15 cellular contexts compared by ENCODE assay signal in genomic region chr10:94314913-94315545, GRCh38. TPM values are rescaled to one million over a fixed set of nuclear protein-coding genes. Genes with fewer than 3 reads are reported as not detected.
DNase-seq lines count a peak whose midpoint lies in the region; ATAC-seq and TF ChIP-seq lines count a peak whose summit lies in the region.
"Had no signal": no experiment of that assay in that cellular context is flagged by ENCODE, and none has a peak within 500 bp of the region (broad histone marks: within the 10 kb centered on the region; RNA-seq: fewer than 3 reads in every experiment).

No MANE protein-coding gene starts in this region.

- H3K27ac Mint-ChIP-seq in osteocyte (ENCODE audit: unreplicated experiment) (peak overlapping the region; percentile 90), immature natural killer cell (no peak overlapping the region)
- H3K27ac Mint-ChIP-seq: activated naive CD8-positive, alpha-beta T cell treated with anti-CD3 and anti-CD28 coated beads, Interleukin-2, amount 50 U/mL, for 24 hours had no signal

- H3K4me3 ChIP-seq in fibroblast of pulmonary artery (replicated peaks; ENCODE audit: low read depth, low read length), result no peak overlapping the region
- H3K4me3 ChIP-seq: transverse colon had no signal

- H3K4me1 Mint-ChIP-seq in osteocyte (ENCODE audit: unreplicated experiment) (peaks cover 32% of the 10 kb centered on the region), immature natural killer cell (peaks cover 4 to 6% of the 10 kb centered on the region in 2 donors)
- H3K4me1 Mint-ChIP-seq in activated T-cell treated with anti-CD3 and anti-CD28 coated beads, Interleukin-2, amount 50 U/mL, for 4 hours (ENCODE audit: low read depth), result no peaks in the 10 kb centered on the region
- H3K4me1 Mint-ChIP-seq: activated naive CD8-positive, alpha-beta T cell treated with anti-CD3 and anti-CD28 coated beads, Interleukin-2, amount 50 U/mL, for 24 hours had no signal

- no peak for ATAC-seq in GM19324 (IDR thresholded peaks at IDR 0.05; ENCODE audit: low FRiP score, unreplicated experiment)
- no peak for ATAC-seq in activated T-cell treated with anti-CD3 and anti-CD28 coated beads, Interleukin-2, amount 50 U/mL, for 4 hours
- ATAC-seq: activated naive CD8-positive, alpha-beta T cell treated with anti-CD3 and anti-CD28 coated beads, Interleukin-2, amount 50 U/mL, for 24 hours had no signal

- H3K27me3 Mint-ChIP-seq in osteocyte (ENCODE audit: unreplicated experiment), result no peaks in the 10 kb centered on the region
- H3K27me3 Mint-ChIP-seq in immature natural killer cell (ENCODE audit: low read depth in 3 of 3), result peaks cover 0 to 4% (median 0%) of the 10 kb centered on the region in 3 donors
- H3K27me3 Mint-ChIP-seq in activated T-cell treated with anti-CD3 and anti-CD28 coated beads, Interleukin-2, amount 50 U/mL, for 4 hours (ENCODE audit: low read depth), result peaks cover 14% of the 10 kb centered on the region

- H3K4me3 Mint-ChIP-seq in osteocyte (ENCODE audit: unreplicated experiment) (no peak overlapping the region), immature natural killer cell (no peak overlapping the region)
- H3K4me3 Mint-ChIP-seq in activated T-cell treated with anti-CD3 and anti-CD28 coated beads, Interleukin-2, amount 50 U/mL, for 4 hours, result no peak overlapping the region
- H3K4me3 Mint-ChIP-seq: activated naive CD8-positive, alpha-beta T cell treated with anti-CD3 and anti-CD28 coated beads, Interleukin-2, amount 50 U/mL, for 24 hours had no signal

- H3K9me3 Mint-ChIP-seq in osteocyte (ENCODE audit: unreplicated experiment) (no peaks in the 10 kb centered on the region), immature natural killer cell (peaks cover 0 to 3% (median 0%) of the 10 kb centered on the region in 6 donors)
- no peaks in the 10 kb centered on the region for H3K9me3 Mint-ChIP-seq in activated T-cell treated with anti-CD3 and anti-CD28 coated beads, Interleukin-2, amount 50 U/mL, for 4 hours
- H3K9me3 Mint-ChIP-seq: activated naive CD8-positive, alpha-beta T cell treated with anti-CD3 and anti-CD28 coated beads, Interleukin-2, amount 50 U/mL, for 24 hours had no signal

- TF ChIP-seq CTCF in fibroblast of pulmonary artery (IDR thresholded peaks at IDR 0.05; ENCODE audit: low read length, missing control alignments) (no peak), osteocyte (IDR thresholded peaks at IDR 0.05) (peak; percentile 40)

- DNase-seq in ELR (ENCODE audit: low read depth) (peak; percentile 13), OCI-M1 (lab: John Stamatoyannopoulos, UW) (peak; percentile 14), fibroblast of pulmonary artery (ENCODE audit: low read depth) (peak; percentile 55), osteocyte (ENCODE audit: extremely low spot score, unreplicated experiment) (no peak), immature natural killer cell (no peak)
- DNase-seq in activated CD4-positive, alpha-beta T cell treated with anti-CD3 and anti-CD28 coated beads for 1 hour, result no peak
- DNase-seq in activated T-cell treated with anti-CD3 and anti-CD28 coated beads, Interleukin-2, amount 50 U/mL, for 4 hours, result no peak
- DNase-seq: activated CD8-positive, alpha-beta memory T cell treated with anti-CD3 and anti-CD28 coated beads, Interleukin-2, amount 50 U/mL, for 4 hours; activated naive CD8-positive, alpha-beta T cell treated with anti-CD3 and anti-CD28 coated beads, Interleukin-2, amount 50 U/mL, for 24 hours; Calu3; effector CD8-positive, alpha-beta T cell; NCI-H526; SHP77 treated with DMSO at 0.1 percent for 48 hours; transverse colon had no signal

- H3K36me3 Mint-ChIP-seq in osteocyte (ENCODE audit: unreplicated experiment), result peaks cover 10% of the 10 kb centered on the region
- H3K36me3 Mint-ChIP-seq in immature natural killer cell, result no peaks in the 10 kb centered on the region
- no peaks in the 10 kb centered on the region for H3K36me3 Mint-ChIP-seq in activated T-cell treated with anti-CD3 and anti-CD28 coated beads, Interleukin-2, amount 50 U/mL, for 4 hours (ENCODE audit: insufficient read depth)

RNA-seq across cellular contexts. Expression of gene NOC3L, which starts 47.7 kb away (rescaled TPM):
- 15.3 and 15.5 TPM in 2 replicates for total RNA-seq in osteocyte
- polyA plus RNA-seq in immature natural killer cell, result 10 to 100 TPM in 1 of 3 donors, 1 to 10 TPM in 2; 6.7 to 10.1 (median 7.8) TPM
- 10 to 100 TPM; 48.8 to 54.6 (median 52.8) TPM for total RNA-seq in activated T-cell treated with anti-CD3 and anti-CD28 coated beads, Interleukin-2, amount 50 U/mL, for 4 hours

Comparison
In these comparisons a context has a peak if more than half of its experiments do, and no peak if none do; other contexts are left out.
1. DNase-seq: peak in ELR (single experiment), OCI-M1 (single experiment) and fibroblast of pulmonary artery (single experiment); none in osteocyte (single experiment), activated CD4-positive, alpha-beta T cell treated with anti-CD3 and anti-CD28 coated beads for 1 hour (single experiment), immature natural killer cell (0 of 3) and activated T-cell treated with anti-CD3 and anti-CD28 coated beads, Interleukin-2, amount 50 U/mL, for 4 hours (single experiment).